Comparison of ENCODE assay signal across 1 cellular context in the genomic region with DNA sequence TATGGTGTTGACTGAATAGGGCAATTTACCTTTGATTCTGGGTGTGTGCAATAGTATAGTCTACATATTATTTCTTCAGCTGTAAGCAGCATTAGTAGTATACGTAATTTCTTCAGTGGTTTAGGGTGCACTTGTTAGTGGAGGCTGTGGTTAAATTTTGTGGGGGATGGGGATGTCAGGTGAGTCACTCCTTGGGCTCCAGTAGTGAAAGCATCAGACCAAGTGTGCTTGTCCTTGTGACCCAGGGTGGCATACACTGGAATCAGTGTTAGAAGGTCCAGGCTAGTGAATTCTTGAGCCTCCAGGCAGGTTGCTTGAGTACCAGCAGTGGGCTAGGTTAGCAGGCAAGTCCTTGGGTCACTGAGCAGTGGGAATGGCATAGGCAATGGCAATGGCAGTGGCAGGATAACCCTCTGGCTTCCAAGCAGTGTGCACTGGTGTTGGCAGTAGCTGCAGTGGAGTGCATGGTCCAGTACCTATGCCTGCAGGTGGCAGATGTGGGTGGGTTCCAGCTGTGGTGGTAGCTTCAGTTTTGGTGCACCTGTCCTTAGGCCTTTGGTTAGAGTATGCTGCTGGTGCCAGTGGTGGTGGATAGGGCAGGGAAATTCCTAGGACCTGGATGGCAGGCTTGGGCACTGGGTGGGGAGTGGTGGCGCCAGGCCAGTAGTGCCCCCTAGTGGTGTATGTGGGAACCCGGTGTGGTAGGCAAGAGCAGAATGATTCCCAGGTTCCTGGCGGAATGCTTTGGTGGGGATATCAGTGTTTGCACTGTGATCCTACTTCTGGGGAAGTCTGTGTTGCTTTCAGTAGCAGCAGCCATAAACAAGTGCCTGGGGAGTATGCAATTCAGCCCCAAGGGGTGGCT.
TF ChIP-seq lines count a peak whose summit lies in the region.

No MANE protein-coding gene starts in this region.

TF ChIP-seq in GM12878, 131 proteins besides CTCF, POLR2A, EP300 and RAD21 (continued from another document):
- TF ChIP-seq, protein P1, sequence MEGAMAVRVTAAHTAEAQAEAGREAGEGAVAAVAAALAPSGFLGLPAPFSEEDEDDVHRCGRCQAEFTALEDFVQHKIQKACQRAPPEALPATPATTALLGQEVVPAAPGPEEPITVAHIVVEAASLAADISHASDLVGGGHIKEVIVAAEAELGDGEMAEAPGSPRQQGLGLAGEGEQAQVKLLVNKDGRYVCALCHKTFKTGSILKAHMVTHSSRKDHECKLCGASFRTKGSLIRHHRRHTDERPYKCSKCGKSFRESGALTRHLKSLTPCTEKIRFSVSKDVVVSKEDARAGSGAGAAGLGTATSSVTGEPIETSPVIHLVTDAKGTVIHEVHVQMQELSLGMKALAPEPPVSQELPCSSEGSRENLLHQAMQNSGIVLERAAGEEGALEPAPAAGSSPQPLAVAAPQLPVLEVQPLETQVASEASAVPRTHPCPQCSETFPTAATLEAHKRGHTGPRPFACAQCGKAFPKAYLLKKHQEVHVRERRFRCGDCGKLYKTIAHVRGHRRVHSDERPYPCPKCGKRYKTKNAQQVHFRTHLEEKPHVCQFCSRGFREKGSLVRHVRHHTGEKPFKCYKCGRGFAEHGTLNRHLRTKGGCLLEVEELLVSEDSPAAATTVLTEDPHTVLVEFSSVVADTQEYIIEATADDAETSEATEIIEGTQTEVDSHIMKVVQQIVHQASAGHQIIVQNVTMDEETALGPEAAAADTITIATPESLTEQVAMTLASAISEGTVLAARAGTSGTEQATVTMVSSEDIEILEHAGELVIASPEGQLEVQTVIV (IDR thresholded peaks at IDR 0.05; ENCODE audit: borderline replicate concordance, partially characterized antibody), result no peak
- TF ChIP-seq, protein P2, sequence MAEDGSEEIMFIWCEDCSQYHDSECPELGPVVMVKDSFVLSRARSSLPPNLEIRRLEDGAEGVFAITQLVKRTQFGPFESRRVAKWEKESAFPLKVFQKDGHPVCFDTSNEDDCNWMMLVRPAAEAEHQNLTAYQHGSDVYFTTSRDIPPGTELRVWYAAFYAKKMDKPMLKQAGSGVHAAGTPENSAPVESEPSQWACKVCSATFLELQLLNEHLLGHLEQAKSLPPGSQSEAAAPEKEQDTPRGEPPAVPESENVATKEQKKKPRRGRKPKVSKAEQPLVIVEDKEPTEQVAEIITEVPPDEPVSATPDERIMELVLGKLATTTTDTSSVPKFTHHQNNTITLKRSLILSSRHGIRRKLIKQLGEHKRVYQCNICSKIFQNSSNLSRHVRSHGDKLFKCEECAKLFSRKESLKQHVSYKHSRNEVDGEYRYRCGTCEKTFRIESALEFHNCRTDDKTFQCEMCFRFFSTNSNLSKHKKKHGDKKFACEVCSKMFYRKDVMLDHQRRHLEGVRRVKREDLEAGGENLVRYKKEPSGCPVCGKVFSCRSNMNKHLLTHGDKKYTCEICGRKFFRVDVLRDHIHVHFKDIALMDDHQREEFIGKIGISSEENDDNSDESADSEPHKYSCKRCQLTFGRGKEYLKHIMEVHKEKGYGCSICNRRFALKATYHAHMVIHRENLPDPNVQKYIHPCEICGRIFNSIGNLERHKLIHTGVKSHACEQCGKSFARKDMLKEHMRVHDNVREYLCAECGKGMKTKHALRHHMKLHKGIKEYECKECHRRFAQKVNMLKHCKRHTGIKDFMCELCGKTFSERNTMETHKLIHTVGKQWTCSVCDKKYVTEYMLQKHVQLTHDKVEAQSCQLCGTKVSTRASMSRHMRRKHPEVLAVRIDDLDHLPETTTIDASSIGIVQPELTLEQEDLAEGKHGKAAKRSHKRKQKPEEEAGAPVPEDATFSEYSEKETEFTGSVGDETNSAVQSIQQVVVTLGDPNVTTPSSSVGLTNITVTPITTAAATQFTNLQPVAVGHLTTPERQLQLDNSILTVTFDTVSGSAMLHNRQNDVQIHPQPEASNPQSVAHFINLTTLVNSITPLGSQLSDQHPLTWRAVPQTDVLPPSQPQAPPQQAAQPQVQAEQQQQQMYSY (CRISPR knock-in tag; IDR thresholded peaks at IDR 0.05), result no peak
- TF ChIP-seq CHD1 (IDR thresholded peaks at IDR 0.05; ENCODE audit: low read depth, low read length) (no peak), EGR1 (IDR thresholded peaks at IDR 0.05; ENCODE audit: borderline replicate concordance in 1 of 2, low read depth in 2 of 2, low read length in 2 of 2) (no peak), GABPA (IDR thresholded peaks at IDR 0.05; ENCODE audit: low read depth) (no peak), ZNF24 (IDR thresholded peaks at IDR 0.05) (no peak), NBN (IDR thresholded peaks at IDR 0.05) (no peak), EZH2 (IDR thresholded peaks at IDR 0.05; ENCODE audit: borderline replicate concordance, control insufficient read depth, low read depth, low read length) (no peak), SUPT20H (IDR thresholded peaks at IDR 0.05; ENCODE audit: borderline replicate concordance, control insufficient read depth, low read depth, low read length) (no peak), RAD51 (IDR thresholded peaks at IDR 0.05) (no peak), KDM1A (IDR thresholded peaks at IDR 0.05; ENCODE audit: borderline replicate concordance) (no peak), HDGF (IDR thresholded peaks at IDR 0.05) (no peak)
- TF ChIP-seq, protein P3, sequence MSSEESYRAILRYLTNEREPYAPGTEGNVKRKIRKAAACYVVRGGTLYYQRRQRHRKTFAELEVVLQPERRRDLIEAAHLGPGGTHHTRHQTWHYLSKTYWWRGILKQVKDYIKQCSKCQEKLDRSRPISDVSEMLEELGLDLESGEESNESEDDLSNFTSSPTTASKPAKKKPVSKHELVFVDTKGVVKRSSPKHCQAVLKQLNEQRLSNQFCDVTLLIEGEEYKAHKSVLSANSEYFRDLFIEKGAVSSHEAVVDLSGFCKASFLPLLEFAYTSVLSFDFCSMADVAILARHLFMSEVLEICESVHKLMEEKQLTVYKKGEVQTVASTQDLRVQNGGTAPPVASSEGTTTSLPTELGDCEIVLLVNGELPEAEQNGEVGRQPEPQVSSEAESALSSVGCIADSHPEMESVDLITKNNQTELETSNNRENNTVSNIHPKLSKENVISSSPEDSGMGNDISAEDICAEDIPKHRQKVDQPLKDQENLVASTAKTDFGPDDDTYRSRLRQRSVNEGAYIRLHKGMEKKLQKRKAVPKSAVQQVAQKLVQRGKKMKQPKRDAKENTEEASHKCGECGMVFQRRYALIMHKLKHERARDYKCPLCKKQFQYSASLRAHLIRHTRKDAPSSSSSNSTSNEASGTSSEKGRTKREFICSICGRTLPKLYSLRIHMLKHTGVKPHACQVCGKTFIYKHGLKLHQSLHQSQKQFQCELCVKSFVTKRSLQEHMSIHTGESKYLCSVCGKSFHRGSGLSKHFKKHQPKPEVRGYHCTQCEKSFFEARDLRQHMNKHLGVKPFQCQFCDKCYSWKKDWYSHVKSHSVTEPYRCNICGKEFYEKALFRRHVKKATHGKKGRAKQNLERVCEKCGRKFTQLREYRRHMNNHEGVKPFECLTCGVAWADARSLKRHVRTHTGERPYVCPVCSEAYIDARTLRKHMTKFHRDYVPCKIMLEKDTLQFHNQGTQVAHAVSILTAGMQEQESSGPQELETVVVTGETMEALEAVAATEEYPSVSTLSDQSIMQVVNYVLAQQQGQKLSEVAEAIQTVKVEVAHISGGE (CRISPR knock-in tag; IDR thresholded peaks at IDR 0.05), result no peak
- TF ChIP-seq, protein P4, sequence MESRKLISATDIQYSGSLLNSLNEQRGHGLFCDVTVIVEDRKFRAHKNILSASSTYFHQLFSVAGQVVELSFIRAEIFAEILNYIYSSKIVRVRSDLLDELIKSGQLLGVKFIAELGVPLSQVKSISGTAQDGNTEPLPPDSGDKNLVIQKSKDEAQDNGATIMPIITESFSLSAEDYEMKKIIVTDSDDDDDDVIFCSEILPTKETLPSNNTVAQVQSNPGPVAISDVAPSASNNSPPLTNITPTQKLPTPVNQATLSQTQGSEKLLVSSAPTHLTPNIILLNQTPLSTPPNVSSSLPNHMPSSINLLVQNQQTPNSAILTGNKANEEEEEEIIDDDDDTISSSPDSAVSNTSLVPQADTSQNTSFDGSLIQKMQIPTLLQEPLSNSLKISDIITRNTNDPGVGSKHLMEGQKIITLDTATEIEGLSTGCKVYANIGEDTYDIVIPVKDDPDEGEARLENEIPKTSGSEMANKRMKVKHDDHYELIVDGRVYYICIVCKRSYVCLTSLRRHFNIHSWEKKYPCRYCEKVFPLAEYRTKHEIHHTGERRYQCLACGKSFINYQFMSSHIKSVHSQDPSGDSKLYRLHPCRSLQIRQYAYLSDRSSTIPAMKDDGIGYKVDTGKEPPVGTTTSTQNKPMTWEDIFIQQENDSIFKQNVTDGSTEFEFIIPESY (IDR thresholded peaks at IDR 0.05), result no peak
- TF ChIP-seq, protein P5, sequence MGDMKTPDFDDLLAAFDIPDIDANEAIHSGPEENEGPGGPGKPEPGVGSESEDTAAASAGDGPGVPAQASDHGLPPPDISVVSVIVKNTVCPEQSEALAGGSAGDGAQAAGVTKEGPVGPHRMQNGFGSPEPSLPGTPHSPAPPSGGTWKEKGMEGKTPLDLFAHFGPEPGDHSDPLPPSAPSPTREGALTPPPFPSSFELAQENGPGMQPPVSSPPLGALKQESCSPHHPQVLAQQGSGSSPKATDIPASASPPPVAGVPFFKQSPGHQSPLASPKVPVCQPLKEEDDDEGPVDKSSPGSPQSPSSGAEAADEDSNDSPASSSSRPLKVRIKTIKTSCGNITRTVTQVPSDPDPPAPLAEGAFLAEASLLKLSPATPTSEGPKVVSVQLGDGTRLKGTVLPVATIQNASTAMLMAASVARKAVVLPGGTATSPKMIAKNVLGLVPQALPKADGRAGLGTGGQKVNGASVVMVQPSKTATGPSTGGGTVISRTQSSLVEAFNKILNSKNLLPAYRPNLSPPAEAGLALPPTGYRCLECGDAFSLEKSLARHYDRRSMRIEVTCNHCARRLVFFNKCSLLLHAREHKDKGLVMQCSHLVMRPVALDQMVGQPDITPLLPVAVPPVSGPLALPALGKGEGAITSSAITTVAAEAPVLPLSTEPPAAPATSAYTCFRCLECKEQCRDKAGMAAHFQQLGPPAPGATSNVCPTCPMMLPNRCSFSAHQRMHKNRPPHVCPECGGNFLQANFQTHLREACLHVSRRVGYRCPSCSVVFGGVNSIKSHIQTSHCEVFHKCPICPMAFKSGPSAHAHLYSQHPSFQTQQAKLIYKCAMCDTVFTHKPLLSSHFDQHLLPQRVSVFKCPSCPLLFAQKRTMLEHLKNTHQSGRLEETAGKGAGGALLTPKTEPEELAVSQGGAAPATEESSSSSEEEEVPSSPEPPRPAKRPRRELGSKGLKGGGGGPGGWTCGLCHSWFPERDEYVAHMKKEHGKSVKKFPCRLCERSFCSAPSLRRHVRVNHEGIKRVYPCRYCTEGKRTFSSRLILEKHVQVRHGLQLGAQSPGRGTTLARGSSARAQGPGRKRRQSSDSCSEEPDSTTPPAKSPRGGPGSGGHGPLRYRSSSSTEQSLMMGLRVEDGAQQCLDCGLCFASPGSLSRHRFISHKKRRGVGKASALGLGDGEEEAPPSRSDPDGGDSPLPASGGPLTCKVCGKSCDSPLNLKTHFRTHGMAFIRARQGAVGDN (IDR thresholded peaks at IDR 0.05), result no peak
